ENCODE assay signal across 18 cellular contexts in the genomic region with DNA sequence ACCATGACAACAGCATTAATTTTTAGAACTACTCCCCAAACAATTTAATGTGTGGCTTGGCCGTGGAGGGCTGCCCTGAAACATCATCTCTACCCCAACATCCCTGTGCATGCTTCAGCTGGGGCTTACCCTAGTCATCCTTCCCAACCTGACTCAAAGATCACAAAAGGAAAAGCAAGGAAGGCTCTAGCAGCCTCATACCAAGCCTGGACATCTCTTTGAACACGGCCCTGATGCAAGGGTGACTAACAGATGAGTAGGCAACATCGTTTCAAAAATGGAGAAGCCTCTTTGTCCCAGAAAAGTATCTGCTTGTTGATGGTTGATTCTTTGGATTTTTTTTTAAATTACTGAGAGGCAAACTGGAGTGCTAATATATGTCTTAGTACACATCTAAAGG.
A peak's percentile ranks its signal among the peaks of the same experiment; 100 is the strongest.
DNase-seq lines count a peak whose midpoint lies in the region; ATAC-seq, FAIRE-seq and TF ChIP-seq lines count a peak whose summit lies in the region.
"Had no signal": no experiment of that assay in that cellular context is flagged by ENCODE, and none has a peak within 500 bp of the region (broad histone marks: within the 10 kb centered on the region; RNA-seq: fewer than 3 reads in every experiment).

No MANE protein-coding gene starts in this region.

- H3K9me3 ChIP-seq in K562 (replicated peaks; ENCODE audit: control insufficient read depth, insufficient read depth, low read depth, low read length) (no peaks in the 10 kb centered on the region), keratinocyte (ENCODE audit: control insufficient read depth, low read depth, low read length) (no peaks in the 10 kb centered on the region)
- H3K9me3 ChIP-seq: left ventricle myocardium inferior, spleen had no signal

- POLR2A ChIA-PET in K562 (lab: Yijun Ruan, JAX), result interaction anchor here (0.6 kb wide), 1 partner anchor 277 kb away, joined by 3 read pairs; no protein-coding TSS in a partner anchor

- no peak overlapping the region for H3K9ac ChIP-seq in K562 (ENCODE audit: insufficient read depth in 1 of 2, low read depth in 2 of 2, low read length in 2 of 2)
- no peak overlapping the region for H3K9ac ChIP-seq in keratinocyte (ENCODE audit: control insufficient read depth, extremely low read depth, insufficient read depth, low read length)

- H3K27ac ChIP-seq in K562 (ENCODE audit: extremely low read depth, low read depth, low read length) (no peak overlapping the region), keratinocyte (ENCODE audit: control insufficient read depth, insufficient read depth, low read length) (no peak overlapping the region)
- H3K27ac ChIP-seq: spleen, WERI-Rb-1 had no signal

- H3K4me1 Mint-ChIP-seq in glutamatergic neuron (ENCODE audit: low read depth, unreplicated experiment), result peaks cover 2% of the 10 kb centered on the region

- H3K4me3 Mint-ChIP-seq in glutamatergic neuron (ENCODE audit: unreplicated experiment), result no peak overlapping the region
- H3K4me3 Mint-ChIP-seq: B cell had no signal

- DNase-seq in AG10803 (ENCODE audit: low read depth) (peak; percentile 57), HT1080 (ENCODE audit: low read depth) (peak; percentile 82), K562 (ENCODE audit: extremely low read depth in 1 of 4, low spot score in 3 of 4) (no peak), keratinocyte (ENCODE audit: low read depth, low spot score) (peak; percentile 15), NCI-H748 (lab: John Stamatoyannopoulos, UW; ENCODE audit: unreplicated experiment) (no peak), glutamatergic neuron (no peak), dedifferentiated amniotic fluid mesenchymal stem cell (ENCODE audit: extremely low spot score) (no peak)
- DNase-seq: activated gamma-delta T cell treated with Interleukin-2 at 50 U/mL for 16 hours; dermis blood vessel endothelial cell; left ventricle myocardium inferior; NCI-H2029; NCI-H524 treated with DMSO at 0.1 percent for 48 hours; posterior cingulate gyrus; spleen; stimulated activated naive CD8-positive, alpha-beta T cell treated with anti-CD3 and anti-CD28 coated beads, Interleukin-15, Interleukin-2, amounts not matched to agents 100 U/mL and 50 U/mL, for 24 hours; WERI-Rb-1 had no signal

- 6% methylated on average over 3 of the region's 3 CpGs for WGBS in K562 (ENCODE audit: insufficient coverage, low coverage, missing lambda C conversion rate)

- TF ChIP-seq EP300 in K562 (IDR thresholded peaks at IDR 0.05; ENCODE audit: low read length), result no peak

- BruUV-seq in K562 (replicated peaks; lab: Mats Ljungman, UMichigan), result no TSS peak

- no peak for TF ChIP-seq CTCF in AG10803 (conservative IDR thresholded peaks at IDR 0.05; ENCODE audit: low read length)
- TF ChIP-seq CTCF in K562 (IDR thresholded peaks at IDR 0.05 in 2 of 3, conservative IDR thresholded peaks at IDR 0.05 in 1 of 3; ENCODE audit: insufficient read depth in 2 of 3, low read depth in 1 of 3, low read length in 3 of 3), result no peak
- TF ChIP-seq CTCF in keratinocyte (optimal IDR thresholded peaks at IDR 0.05 in 1 of 3, IDR thresholded peaks at IDR 0.05 in 1 of 3, conservative IDR thresholded peaks at IDR 0.05 in 1 of 3; ENCODE audit: extremely low read depth in 1 of 3, insufficient read depth in 2 of 3, low read length in 3 of 3), result no peak
- no peak for TF ChIP-seq CTCF in glutamatergic neuron (IDR thresholded peaks at IDR 0.05; ENCODE audit: partially characterized antibody, unreplicated experiment)

- ATAC-seq in K562 (no peak), GM19351 (IDR thresholded peaks at IDR 0.05; ENCODE audit: unreplicated experiment) (no peak)
- ATAC-seq: stimulated activated naive CD8-positive, alpha-beta T cell treated with anti-CD3 and anti-CD28 coated beads, Interleukin-15, Interleukin-2, amounts not matched to agents 100 U/mL and 50 U/mL, for 24 hours had no signal

- H2AFZ ChIP-seq in K562 (ENCODE audit: low read depth, low read length), result no peak overlapping the region
- no peak overlapping the region for H2AFZ ChIP-seq in keratinocyte (ENCODE audit: control insufficient read depth, low read length)

- H3K4me2 ChIP-seq in K562 (ENCODE audit: insufficient read depth, low read length), result no peak overlapping the region
- H3K4me2 ChIP-seq in keratinocyte (ENCODE audit: control insufficient read depth, extremely low read depth, insufficient read depth, low read depth, low read length), result no peak overlapping the region

- peaks cover 2% of the 10 kb centered on the region for H3K9me3 Mint-ChIP-seq in glutamatergic neuron (ENCODE audit: unreplicated experiment)

- H3K79me2 ChIP-seq in K562 (ENCODE audit: control insufficient read depth, insufficient read depth, low read length) (no peaks in the 10 kb centered on the region), keratinocyte (ENCODE audit: control insufficient read depth, insufficient read depth, low read length) (no peaks in the 10 kb centered on the region)

- in situ Hi-C loops in K562 (cut with MboI), result no loop called here

- H3K9me1 ChIP-seq in K562 (ENCODE audit: control insufficient read depth, insufficient read depth, low read length) (no peaks in the 10 kb centered on the region), keratinocyte (ENCODE audit: control insufficient read depth, extremely low read depth, insufficient read depth, low read length) (no peaks in the 10 kb centered on the region)

- no peaks in the 10 kb centered on the region for H3K4me1 ChIP-seq in K562 (replicated peaks in 1 of 2; ENCODE audit: control insufficient read depth in 2 of 2, insufficient read depth in 2 of 2, low read length in 2 of 2)
- H3K4me1 ChIP-seq in keratinocyte (ENCODE audit: control insufficient read depth, extremely low read depth, insufficient read depth, low read length), result peaks cover 4% of the 10 kb centered on the region

- TF ChIP-seq POLR2A in K562 (conservative IDR thresholded peaks at IDR 0.05), result no peak

- peaks cover 0 to 14% of the 10 kb centered on the region in 2 experiments; a peak in 2 of 5 replicates for H3K27me3 ChIP-seq in K562 (ENCODE audit: control insufficient read depth in 2 of 2, insufficient read depth in 2 of 2, low read length in 2 of 2)
- H3K27me3 ChIP-seq in keratinocyte (ENCODE audit: control insufficient read depth, extremely low read depth, insufficient read depth, low read length), result no peaks in the 10 kb centered on the region
- H3K27me3 ChIP-seq: spleen had no signal

- no peak for TF ChIP-seq RAD21 in K562 (CRISPR knock-in tag; conservative IDR thresholded peaks at IDR 0.05 in 1 of 2, IDR thresholded peaks at IDR 0.05 in 1 of 2)

- no peak for FAIRE-seq in K562 (lab: Jason Lieb, UNC)
- peak; percentile 83 for FAIRE-seq in keratinocyte (lab: Jason Lieb, UNC)

- no peak overlapping the region for H3K27ac Mint-ChIP-seq in glutamatergic neuron (ENCODE audit: unreplicated experiment)
- H3K27ac Mint-ChIP-seq: B cell had no signal

- no peaks in the 10 kb centered on the region for H3K36me3 Mint-ChIP-seq in glutamatergic neuron (ENCODE audit: unreplicated experiment)

- H3K4me3 ChIP-seq in AG10803 (ENCODE audit: low read length) (no peak overlapping the region), K562 (no peak overlapping the region), keratinocyte (ENCODE audit: control insufficient read depth in 2 of 3, extremely low read depth in 1 of 3, insufficient read depth in 2 of 3, low read depth in 1 of 3, low read length in 3 of 3) (no peak overlapping the region)
- H3K4me3 ChIP-seq: left ventricle myocardium inferior, spleen had no signal

- intact Hi-C loops in K562 (cut with micrococcal nuclease), result loop anchor here (10.0 kb wide), 1 partner anchor 235 kb away; no protein-coding TSS in a partner anchor

- no peaks in the 10 kb centered on the region for H3K36me3 ChIP-seq in K562 (ENCODE audit: control insufficient read depth, insufficient read depth, low read length)
- no peaks in the 10 kb centered on the region for H3K36me3 ChIP-seq in keratinocyte (ENCODE audit: control insufficient read depth in 2 of 2, extremely low read depth in 1 of 2, insufficient read depth in 2 of 2, low read length in 2 of 2)
- H3K36me3 ChIP-seq: left ventricle myocardium inferior, WERI-Rb-1 had no signal

- no peaks in the 10 kb centered on the region for H4K20me1 ChIP-seq in K562 (replicated peaks; ENCODE audit: control insufficient read depth, insufficient read depth, low read length)
- no peaks in the 10 kb centered on the region for H4K20me1 ChIP-seq in keratinocyte (ENCODE audit: control insufficient read depth, extremely low read depth, insufficient read depth, low read length)

- CTCF ChIA-PET in K562 (lab: Yijun Ruan, JAX; ENCODE audit: low intra/inter-chr PET ratio), result interaction anchor here (0.6 kb wide), 1 partner anchor 417 kb away, joined by 4 read pairs; no protein-coding TSS in a partner anchor

- H3K27me3 Mint-ChIP-seq in glutamatergic neuron (ENCODE audit: unreplicated experiment), result peaks cover 1% of the 10 kb centered on the region
- H3K27me3 Mint-ChIP-seq: B cell had no signal

- dilution Hi-C loops in keratinocyte (cut with MboI; ENCODE audit: extremely low pct_ligation_motif_present, low sequenced_read_pairs), result no loop called here

TF ChIP-seq in K562, 482 proteins besides CTCF, POLR2A, EP300 and RAD21:
- TF ChIP-seq MCM2 (IDR thresholded peaks at IDR 0.05; ENCODE audit: low read depth) (no peak), ZNF175 (CRISPR knock-in tag; IDR thresholded peaks at IDR 0.05; ENCODE audit: low read depth) (no peak), FOSL1 (tag; conservative IDR thresholded peaks at IDR 0.05) (0 out of 2 replicates have a peak, but pooled peaks have one; percentile 21), RFX1 (IDR thresholded peaks at IDR 0.05) (peak; percentile 25; the same call in 1 of the 2 replicates)

Comparison
In these comparisons a context has a peak if more than half of its experiments do, and no peak if none do; other contexts are left out.
1. DNase-seq: peak in AG10803 (single experiment), HT1080 (single experiment) and keratinocyte (single experiment); none in K562 (0 of 4), NCI-H748 (single experiment), glutamatergic neuron (single experiment) and dedifferentiated amniotic fluid mesenchymal stem cell (single experiment).